In genomic region chr7:30799206-30799975, GRCh38 we compare ENCODE assay signal across 8 cellular contexts. TPM values are rescaled to one million over a fixed set of nuclear protein-coding genes. Genes with fewer than 3 reads are reported as not detected.
DNase-seq lines count a peak whose midpoint lies in the region; ATAC-seq and TF ChIP-seq lines count a peak whose summit lies in the region.

No MANE protein-coding gene starts in this region.

- H3K27me3 Mint-ChIP-seq in activated naive CD8-positive, alpha-beta T cell treated with anti-CD3 and anti-CD28 coated beads, Interleukin-2, amount 50 U/mL, for 24 hours = no peaks in the 10 kb centered on the region
- H3K27me3 Mint-ChIP-seq in activated naive CD8-positive, alpha-beta T cell treated with anti-CD3 and anti-CD28 coated beads for 36 hours = no peaks in the 10 kb centered on the region

- CTCF ChIA-PET in SK-N-SH (lab: Yijun Ruan, JAX) = interaction anchor here (0.8 to 5.4 kb wide), 17 partner anchors 12 to 335 kb away, joined by 3 to 35 read pairs (median 4); partner anchors contain the start of gene GHRHR

- no peak overlapping the region for H2AFZ ChIP-seq in SK-N-SH (ENCODE audit: low read depth)

- peak overlapping the region in 1 of 2 experiments; percentile 64; a peak in 2 of 4 replicates for H3K27ac ChIP-seq in SK-N-SH (ENCODE audit: low read depth in 2 of 2, low read length in 1 of 2)
- no peak overlapping the region for H3K27ac ChIP-seq in upper lobe of right lung

- H3K4me1 Mint-ChIP-seq in activated naive CD8-positive, alpha-beta T cell treated with anti-CD3 and anti-CD28 coated beads, Interleukin-2, amount 50 U/mL, for 24 hours = peaks cover 4% of the 10 kb centered on the region
- peaks cover 17% of the 10 kb centered on the region for H3K4me1 Mint-ChIP-seq in activated naive CD8-positive, alpha-beta T cell treated with anti-CD3 and anti-CD28 coated beads for 36 hours

- H3K27me3 ChIP-seq in SK-N-SH (ENCODE audit: insufficient read depth) = no peaks in the 10 kb centered on the region
- H3K27me3 ChIP-seq in kidney epithelial cell (ENCODE audit: control insufficient read depth, insufficient read depth, low read length) = no peaks in the 10 kb centered on the region
- no peaks in the 10 kb centered on the region for H3K27me3 ChIP-seq in upper lobe of right lung

- no peak overlapping the region for H3K27ac Mint-ChIP-seq in activated naive CD8-positive, alpha-beta T cell treated with anti-CD3 and anti-CD28 coated beads, Interleukin-2, amount 50 U/mL, for 24 hours
- no peak overlapping the region for H3K27ac Mint-ChIP-seq in activated naive CD8-positive, alpha-beta T cell treated with anti-CD3 and anti-CD28 coated beads for 36 hours

- intact Hi-C loops in upper lobe of right lung (cut with DNase I) = no loop called here

- H3K4me3 ChIP-seq in SK-N-SH (ENCODE audit: low read depth in 2 of 2, low read length in 1 of 2) (no peak overlapping the region), kidney epithelial cell (ENCODE audit: low read depth, low read length) (no peak overlapping the region), upper lobe of right lung (no peak overlapping the region)

- H3K9me3 ChIP-seq in SK-N-SH (no peaks in the 10 kb centered on the region), upper lobe of right lung (no peaks in the 10 kb centered on the region)

- DNase-seq in activated naive CD8-positive, alpha-beta T cell treated with anti-CD3 and anti-CD28 coated beads, Interleukin-2, amount 50 U/mL, for 24 hours = no peak
- DNase-seq in activated naive CD8-positive, alpha-beta T cell treated with anti-CD3 and anti-CD28 coated beads for 36 hours = no peak
- DNase-seq in SK-N-SH (no peak), kidney epithelial cell (ENCODE audit: low read depth) (peak; percentile 70), upper lobe of right lung (no peak)
- no peak for DNase-seq in activated naive CD4-positive, alpha-beta T cell treated with anti-CD3 and anti-CD28 coated beads, Interleukin-2, amount 50 U/mL, for 16 hours
- no peak for DNase-seq in activated T-cell treated with anti-CD3 and anti-CD28 coated beads, Interleukin-2, amount 50 U/mL, for 1 hour

- no peaks in the 10 kb centered on the region for H4K20me1 ChIP-seq in SK-N-SH (ENCODE audit: insufficient read depth)

- WGBS in SK-N-SH (ENCODE audit: low lambda C conversion rate) = 18% methylated on average over 2 of the region's 2 CpGs

- no peaks in the 10 kb centered on the region for H3K9me3 Mint-ChIP-seq in activated naive CD8-positive, alpha-beta T cell treated with anti-CD3 and anti-CD28 coated beads, Interleukin-2, amount 50 U/mL, for 24 hours
- H3K9me3 Mint-ChIP-seq in activated naive CD8-positive, alpha-beta T cell treated with anti-CD3 and anti-CD28 coated beads for 36 hours = no peaks in the 10 kb centered on the region

- no peaks in the 10 kb centered on the region for H3K9me2 ChIP-seq in SK-N-SH

- no peaks in the 10 kb centered on the region for H3K36me3 ChIP-seq in SK-N-SH (replicated peaks in 1 of 2; ENCODE audit: control insufficient read depth in 1 of 2, insufficient read depth in 2 of 2, low read length in 1 of 2)
- no peaks in the 10 kb centered on the region for H3K36me3 ChIP-seq in kidney epithelial cell (ENCODE audit: control insufficient read depth, insufficient read depth, low read length)
- peaks cover 6% of the 10 kb centered on the region for H3K36me3 ChIP-seq in upper lobe of right lung

- peaks cover 29 to 43% of the 10 kb centered on the region in 2 experiments for H3K4me1 ChIP-seq in SK-N-SH (ENCODE audit: control insufficient read depth in 1 of 2, insufficient read depth in 2 of 2, low read depth in 1 of 2, low read length in 1 of 2)
- H3K4me1 ChIP-seq in upper lobe of right lung = peaks cover 32% of the 10 kb centered on the region

- TF ChIP-seq RAD21 in SK-N-SH (IDR thresholded peaks at IDR 0.05; ENCODE audit: low read length) = no peak

- no peaks in the 10 kb centered on the region for H3K79me2 ChIP-seq in SK-N-SH (ENCODE audit: insufficient read depth)

- TF ChIP-seq EP300 in SK-N-SH (IDR thresholded peaks at IDR 0.05; ENCODE audit: borderline replicate concordance in 1 of 2, low read depth in 1 of 2, low read length in 1 of 2) = peak in 1 of 2 experiments; percentile 76; a peak in 1 of 4 replicates

- peak overlapping the region; percentile 11; the same call in 1 of the 2 replicates for H3K9ac ChIP-seq in SK-N-SH

- no peak for TF ChIP-seq CTCF in SK-N-SH (IDR thresholded peaks at IDR 0.05)
- TF ChIP-seq CTCF in kidney epithelial cell (IDR thresholded peaks at IDR 0.05; ENCODE audit: insufficient read depth, low read length, poor library complexity, severe bottlenecking) = no peak
- TF ChIP-seq CTCF in upper lobe of right lung (IDR thresholded peaks at IDR 0.05) = no peak

- no peak overlapping the region for H3K4me3 Mint-ChIP-seq in activated naive CD8-positive, alpha-beta T cell treated with anti-CD3 and anti-CD28 coated beads, Interleukin-2, amount 50 U/mL, for 24 hours
- no peak overlapping the region for H3K4me3 Mint-ChIP-seq in activated naive CD8-positive, alpha-beta T cell treated with anti-CD3 and anti-CD28 coated beads for 36 hours

- POLR2A ChIA-PET in SK-N-SH (lab: Yijun Ruan, JAX) = no interaction called here

- H3K4me2 ChIP-seq in SK-N-SH = peak overlapping the region; percentile 26

- peak; percentile 30 for ATAC-seq in activated naive CD8-positive, alpha-beta T cell treated with anti-CD3 and anti-CD28 coated beads, Interleukin-2, amount 50 U/mL, for 24 hours
- peak; percentile 79 for ATAC-seq in HG02973 (IDR thresholded peaks at IDR 0.05; ENCODE audit: unreplicated experiment)
- no peak for ATAC-seq in upper lobe of right lung

- peaks cover 17% of the 10 kb centered on the region for H3F3A ChIP-seq in SK-N-SH (replicated peaks; ENCODE audit: insufficient read depth)

- H3K36me3 Mint-ChIP-seq in activated naive CD8-positive, alpha-beta T cell treated with anti-CD3 and anti-CD28 coated beads, Interleukin-2, amount 50 U/mL, for 24 hours (ENCODE audit: low read depth) = no peaks in the 10 kb centered on the region
- H3K36me3 Mint-ChIP-seq in activated naive CD8-positive, alpha-beta T cell treated with anti-CD3 and anti-CD28 coated beads for 36 hours = no peaks in the 10 kb centered on the region

TF ChIP-seq in SK-N-SH, 30 proteins besides CTCF, POLR2A, EP300 and RAD21 (continues in another document):
- peak; percentile 63; the same call in 1 of the 2 replicates for TF ChIP-seq NFIC (IDR thresholded peaks at IDR 0.05; ENCODE audit: borderline replicate concordance)
- TF ChIP-seq MXI1 (IDR thresholded peaks at IDR 0.05; ENCODE audit: low read depth, low read length) = no peak
- peak; percentile 91 for TF ChIP-seq JUND (IDR thresholded peaks at IDR 0.05)
- peak; percentile 54; the same call in 1 of the 2 replicates for TF ChIP-seq REST (IDR thresholded peaks at IDR 0.05; ENCODE audit: low read depth, low read length)
- peak; percentile 79 for TF ChIP-seq FOSL2 (IDR thresholded peaks at IDR 0.05; ENCODE audit: borderline replicate concordance, low read depth)
- no peak for TF ChIP-seq SIN3A (IDR thresholded peaks at IDR 0.05; ENCODE audit: borderline replicate concordance, low read depth, low read length)
- TF ChIP-seq TEAD4 (IDR thresholded peaks at IDR 0.05; ENCODE audit: borderline replicate concordance, insufficient read depth) = peak; percentile 73; the same call in 1 of the 2 replicates
- peak; percentile 73 for TF ChIP-seq PBX3 (IDR thresholded peaks at IDR 0.05)
- peak; percentile 88 for TF ChIP-seq TCF12 (IDR thresholded peaks at IDR 0.05)

RNA-seq across cellular contexts. Expression of gene MINDY4, which starts 28.2 kb away (rescaled TPM):
- total RNA-seq in activated naive CD8-positive, alpha-beta T cell treated with anti-CD3 and anti-CD28 coated beads for 36 hours = 1 to 10 TPM; 1.6 to 2.0 TPM
- 1.8 TPM in 2 replicates for polyA plus RNA-seq in SK-N-SH (2012; rRNA removed)
- polyA plus RNA-seq in SK-N-SH (2012; cell fraction: cytosol; rRNA removed) = 1.4 and 1.8 TPM in 2 replicates
- 4.4 and 5.6 TPM in 2 replicates for polyA plus RNA-seq in SK-N-SH (2012; cell fraction: nucleus; rRNA removed)
- total RNA-seq in kidney epithelial cell (5.3 and 6.4 TPM in 2 replicates), upper lobe of right lung (20.1 TPM)

RNA-seq across cellular contexts. Expression of gene INMT, which starts 47.5 kb away (rescaled TPM):
- under 1 TPM in 1 of 2 experiments, not detected in 1; 0.08 TPM for total RNA-seq in activated naive CD8-positive, alpha-beta T cell treated with anti-CD3 and anti-CD28 coated beads for 36 hours
- polyA plus RNA-seq in SK-N-SH (2012; rRNA removed) = not detected in 2 replicates
- polyA plus RNA-seq in SK-N-SH (2012; cell fraction: cytosol; rRNA removed) = not detected in 2 replicates
- polyA plus RNA-seq in SK-N-SH (2012; cell fraction: nucleus; rRNA removed) = not detected in 2 replicates
- total RNA-seq in kidney epithelial cell (not detected in 2 replicates), upper lobe of right lung (501 TPM)

Comparison
In these comparisons a context has a peak if more than half of its experiments do, and no peak if none do; other contexts are left out.
1. RNA of gene INMT, which starts 47.5 kb away (total RNA-seq): 501 TPM in upper lobe of right lung (single experiment); 0.08 TPM in activated naive CD8-positive, alpha-beta T cell treated with anti-CD3 and anti-CD28 coated beads for 36 hours and not detected in kidney epithelial cell; every median in the first group is over 100 times any median in the second.